ENCODE assay signal across 9 cellular contexts in genomic region chr7:112162161-112163020, GRCh38. TPM values are rescaled to one million over a fixed set of nuclear protein-coding genes. Genes with fewer than 3 reads are reported as not detected.
A peak's percentile ranks its signal among the peaks of the same experiment; 100 is the strongest.
DNase-seq lines count a peak whose midpoint lies in the region; ATAC-seq lines count a peak whose summit lies in the region.
"Had no signal": no experiment of that assay in that cellular context is flagged by ENCODE, and none has a peak within 500 bp of the region (broad histone marks: within the 10 kb centered on the region; RNA-seq: fewer than 3 reads in every experiment).

No MANE protein-coding gene starts in this region.

- no peak overlapping the region for H3K4me3 ChIP-seq in skeletal muscle satellite cell (ENCODE audit: low read length)

- peaks cover 19% of the 10 kb centered on the region for H3K4me1 ChIP-seq in skeletal muscle satellite cell (ENCODE audit: control insufficient read depth, insufficient read depth, low read length)

- intact Hi-C loops in activated T-helper 2 cell treated with anti-CD3 and anti-CD28 coated beads, Interferon-gamma antibody, Interleukin-2, Interleukin-4, amounts not matched to agents 10 μg/mL and 5 μg/mL and 100 μg/mL, durations not matched to agents 14 hours and 24 hours and 36 hours (cut with micrococcal nuclease) = no loop called here

- no peak for ATAC-seq in HG03108 (IDR thresholded peaks at IDR 0.05; ENCODE audit: unreplicated experiment)
- ATAC-seq in HG02759 (IDR thresholded peaks at IDR 0.05; ENCODE audit: unreplicated experiment) = no peak

- no peaks in the 10 kb centered on the region for H3K4me1 Mint-ChIP-seq in activated T-helper 2 cell treated with anti-CD3 and anti-CD28 coated beads, Interferon-gamma antibody, Interleukin-2, Interleukin-4, amounts not matched to agents 10 μg/mL and 5 μg/mL and 100 μg/mL, durations not matched to agents 14 hours and 24 hours and 36 hours (ENCODE audit: low read depth)

- H3K4me3 Mint-ChIP-seq in activated T-helper 2 cell treated with anti-CD3 and anti-CD28 coated beads, Interferon-gamma antibody, Interleukin-2, Interleukin-4, amounts not matched to agents 10 μg/mL and 5 μg/mL and 100 μg/mL, durations not matched to agents 14 hours and 24 hours and 36 hours (ENCODE audit: low read depth) = no peak overlapping the region
- H3K4me3 Mint-ChIP-seq: naive B cell had no signal

- no peaks in the 10 kb centered on the region for H3K36me3 Mint-ChIP-seq in activated T-helper 2 cell treated with anti-CD3 and anti-CD28 coated beads, Interferon-gamma antibody, Interleukin-2, Interleukin-4, amounts not matched to agents 10 μg/mL and 5 μg/mL and 100 μg/mL, durations not matched to agents 14 hours and 24 hours and 36 hours (ENCODE audit: low read depth)
- H3K36me3 Mint-ChIP-seq: naive B cell had no signal

- DNase-seq in NCI-H2196 (lab: John Stamatoyannopoulos, UW; ENCODE audit: unreplicated experiment) = peak; percentile 26
- DNase-seq in NCI-H2196 treated with DMSO at 0.1 percent for 48 hours (lab: John Stamatoyannopoulos, UW; ENCODE audit: unreplicated experiment) = no peak
- peak; percentile 89 for DNase-seq in amniotic epithelial cell (ENCODE audit: low read depth)
- peak in 44 of 51 donors; percentile 15 to 89 (median 72) for DNase-seq in hypothalamus (lab: John Stamatoyannopoulos, UW)
- no peak for DNase-seq in activated T-helper 2 cell treated with anti-CD3 and anti-CD28 coated beads, Interferon-gamma antibody, Interleukin-2, Interleukin-4, amounts not matched to agents 10 μg/mL and 5 μg/mL and 100 μg/mL, durations not matched to agents 14 hours and 24 hours and 36 hours (ENCODE audit: low spot score)
- DNase-seq: naive B cell had no signal

- no peak overlapping the region for H3K9ac ChIP-seq in skeletal muscle satellite cell (ENCODE audit: low read depth, low read length)

- no peaks in the 10 kb centered on the region for H3K9me3 Mint-ChIP-seq in activated T-helper 2 cell treated with anti-CD3 and anti-CD28 coated beads, Interferon-gamma antibody, Interleukin-2, Interleukin-4, amounts not matched to agents 10 μg/mL and 5 μg/mL and 100 μg/mL, durations not matched to agents 14 hours and 24 hours and 36 hours
- H3K9me3 Mint-ChIP-seq: naive B cell had no signal

- H3K27ac Mint-ChIP-seq in activated T-helper 2 cell treated with anti-CD3 and anti-CD28 coated beads, Interferon-gamma antibody, Interleukin-2, Interleukin-4, amounts not matched to agents 10 μg/mL and 5 μg/mL and 100 μg/mL, durations not matched to agents 14 hours and 24 hours and 36 hours = no peak overlapping the region
- H3K27ac Mint-ChIP-seq: naive B cell had no signal

- H3K9me3 ChIP-seq in skeletal muscle satellite cell (replicated peaks; ENCODE audit: low read length) = no peaks in the 10 kb centered on the region

- peaks cover 14% of the 10 kb centered on the region for H3K27me3 Mint-ChIP-seq in activated T-helper 2 cell treated with anti-CD3 and anti-CD28 coated beads, Interferon-gamma antibody, Interleukin-2, Interleukin-4, amounts not matched to agents 10 μg/mL and 5 μg/mL and 100 μg/mL, durations not matched to agents 14 hours and 24 hours and 36 hours (ENCODE audit: low read depth)
- H3K27me3 Mint-ChIP-seq: naive B cell had no signal

- H3K4me2 ChIP-seq in skeletal muscle satellite cell (ENCODE audit: low read length) = peak overlapping the region; percentile 10

- no peaks in the 10 kb centered on the region for H3K27me3 ChIP-seq in skeletal muscle satellite cell (ENCODE audit: control insufficient read depth, insufficient read depth, low read length)

- no peaks in the 10 kb centered on the region for H3K36me3 ChIP-seq in skeletal muscle satellite cell (ENCODE audit: insufficient read depth, low read length)

RNA-seq across cellular contexts. Expression of gene DOCK4, which starts 43.8 kb away (rescaled TPM):
- 12.2 and 23.6 TPM in 2 replicates for total RNA-seq in skeletal muscle satellite cell (2012; rRNA removed)
- 0.41 and 0.64 TPM in 2 replicates for total RNA-seq in activated T-helper 2 cell treated with anti-CD3 and anti-CD28 coated beads, Interferon-gamma antibody, Interleukin-2, Interleukin-4, amounts not matched to agents 10 μg/mL and 5 μg/mL and 100 μg/mL, durations not matched to agents 14 hours and 24 hours and 36 hours

RNA-seq across cellular contexts. Expression of gene ZNF277, which starts 44.1 kb away (rescaled TPM):
- 21.4 and 33.5 TPM in 2 replicates for total RNA-seq in skeletal muscle satellite cell (2012; rRNA removed)
- 11.6 and 13.0 TPM in 2 replicates for total RNA-seq in activated T-helper 2 cell treated with anti-CD3 and anti-CD28 coated beads, Interferon-gamma antibody, Interleukin-2, Interleukin-4, amounts not matched to agents 10 μg/mL and 5 μg/mL and 100 μg/mL, durations not matched to agents 14 hours and 24 hours and 36 hours

Comparison
In these comparisons a context has a peak if more than half of its experiments do, and no peak if none do; other contexts are left out.
1. DNase-seq: peak in NCI-H2196 (single experiment), amniotic epithelial cell (single experiment) and hypothalamus (44 of 51); none in NCI-H2196 treated with DMSO at 0.1 percent for 48 hours (single experiment) and activated T-helper 2 cell treated with anti-CD3 and anti-CD28 coated beads, Interferon-gamma antibody, Interleukin-2, Interleukin-4, amounts not matched to agents 10 μg/mL and 5 μg/mL and 100 μg/mL, durations not matched to agents 14 hours and 24 hours and 36 hours (single experiment).